Comparison of ENCODE assay signal across 9 cellular contexts in genomic region chr2:8574196-8575010, GRCh38.
A peak's percentile ranks its signal among the peaks of the same experiment; 100 is the strongest.
DNase-seq lines count a peak whose midpoint lies in the region; ATAC-seq, FAIRE-seq and TF ChIP-seq lines count a peak whose summit lies in the region.
"Had no signal": no experiment of that assay in that cellular context is flagged by ENCODE, and none has a peak within 500 bp of the region (broad histone marks: within the 10 kb centered on the region; RNA-seq: fewer than 3 reads in every experiment).

No MANE protein-coding gene starts in this region.

- H3K4me2 ChIP-seq in OCI-LY1 (ENCODE audit: low read length): peak overlapping the region; percentile 95

- in situ Hi-C loops in GM13977 (cut with MboI; ENCODE audit: low pct_unique_long_range_greater_than_20kb, low sequenced_read_pairs, unreplicated experiment): no loop called here

- H3K27me3 Mint-ChIP-seq in memory B cell: peaks cover 24% of the 10 kb centered on the region

- H3K79me2 ChIP-seq in OCI-LY1 (ENCODE audit: insufficient read depth, low read length): no peaks in the 10 kb centered on the region

- ATAC-seq in memory B cell (ENCODE audit: low read depth): peak; percentile 17

- no peaks in the 10 kb centered on the region for H3K9me2 ChIP-seq in OCI-LY1 (ENCODE audit: low read depth, low read length)

- H3K27ac ChIP-seq in OCI-LY1 (ENCODE audit: low read depth, low read length, poor library complexity, severe bottlenecking): peak overlapping the region; percentile 99
- H3K27ac ChIP-seq: psoas muscle had no signal

- H3K4me3 ChIP-seq in OCI-LY1 (ENCODE audit: low read depth, low read length, poor library complexity, severe bottlenecking): peak overlapping the region; percentile 71
- H3K4me3 ChIP-seq: psoas muscle had no signal

- H3K4me1 ChIP-seq in OCI-LY1 (ENCODE audit: insufficient read depth, low read length, severe bottlenecking): peaks cover 100% of the 10 kb centered on the region
- H3K4me1 ChIP-seq: psoas muscle had no signal

- peaks cover 17% of the 10 kb centered on the region for H3K36me3 ChIP-seq in OCI-LY1 (ENCODE audit: insufficient read depth, low read length)

- no peak for TF ChIP-seq POLR2A in H54 (IDR thresholded peaks at IDR 0.05; ENCODE audit: low read depth, low read length)

- H3K4me3 Mint-ChIP-seq in memory B cell: peak overlapping the region; percentile 55

- FAIRE-seq in H54 (lab: Jason Lieb, UNC): no peak

- H3F3A ChIP-seq in OCI-LY1 (ENCODE audit: insufficient read depth, low read length): no peaks in the 10 kb centered on the region

- peak overlapping the region; percentile 88 for H3K9ac ChIP-seq in OCI-LY1 (ENCODE audit: low read length)

- H3K4me1 Mint-ChIP-seq in memory B cell: peaks cover 47% of the 10 kb centered on the region

- no peaks in the 10 kb centered on the region for H3K9me3 Mint-ChIP-seq in memory B cell

- no peaks in the 10 kb centered on the region for H3K9me3 ChIP-seq in OCI-LY1 (ENCODE audit: low read length)
- H3K9me3 ChIP-seq: psoas muscle had no signal

- TF ChIP-seq CTCF in GM13977 (IDR thresholded peaks at IDR 0.05; ENCODE audit: extremely low read depth, insufficient read depth, missing control alignments): no peak
- TF ChIP-seq CTCF in OCI-LY1 (IDR thresholded peaks at IDR 0.05; ENCODE audit: low read length): no peak

- H2AFZ ChIP-seq in OCI-LY1 (ENCODE audit: low read length): no peak overlapping the region

- DNase-seq in GM13977 (ENCODE audit: low spot score) (peak; percentile 61), H54 (ENCODE audit: insufficient read length, low spot score) (peak; percentile 33), memory B cell (ENCODE audit: low spot score in 2 of 2) (no peak), cerebellum (ENCODE audit: low spot score) (no peak), GM03348 (ENCODE audit: low spot score) (no peak)
- DNase-seq in activated CD4-positive, CD25-positive, alpha-beta regulatory T cell treated with anti-CD3 and anti-CD28 coated beads, Interleukin-2, amount 50 U/mL, for 72 hours: no peak
- DNase-seq in activated naive CD4-positive, alpha-beta T cell treated with Interleukin-2 at 50 U/mL for 16 hours: no peak
- DNase-seq: psoas muscle had no signal

- H3K36me3 Mint-ChIP-seq in memory B cell: no peaks in the 10 kb centered on the region

- peak overlapping the region; percentile 54 for H3K27ac Mint-ChIP-seq in memory B cell

- H3K27me3 ChIP-seq in OCI-LY1 (ENCODE audit: insufficient read depth, low read length): no peaks in the 10 kb centered on the region

- H4K20me1 ChIP-seq in OCI-LY1 (ENCODE audit: insufficient read depth, low read length): no peaks in the 10 kb centered on the region

Comparison
In these comparisons a context has a peak if more than half of its experiments do, and no peak if none do; other contexts are left out.
1. DNase-seq: peak in GM13977 (single experiment) and H54 (single experiment); none in memory B cell (0 of 2), cerebellum (single experiment), activated CD4-positive, CD25-positive, alpha-beta regulatory T cell treated with anti-CD3 and anti-CD28 coated beads, Interleukin-2, amount 50 U/mL, for 72 hours (single experiment), activated naive CD4-positive, alpha-beta T cell treated with Interleukin-2 at 50 U/mL for 16 hours (single experiment) and GM03348 (single experiment).